ENCODE assay signal across 1 cellular context in the genomic region with DNA sequence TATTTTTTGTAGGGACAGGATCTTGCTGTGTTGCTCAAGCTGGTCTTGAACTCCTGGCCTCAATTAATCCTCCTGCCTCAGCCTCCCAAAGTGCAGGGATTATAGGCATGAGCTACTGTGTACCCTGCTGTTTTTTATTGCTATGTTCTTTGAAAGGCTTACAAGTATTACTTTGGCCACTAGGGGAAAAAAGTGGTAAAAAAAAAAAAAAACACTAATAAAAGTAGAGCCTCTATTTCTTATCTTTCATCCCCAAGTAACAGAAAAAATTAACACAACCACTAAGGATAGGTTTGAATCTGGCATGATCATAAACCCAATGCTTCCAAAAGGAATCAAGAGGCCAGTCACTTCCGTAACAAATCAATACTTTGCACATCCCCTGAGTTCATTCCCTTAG.
TF ChIP-seq lines count a peak whose summit lies in the region.

No MANE protein-coding gene starts in this region.

TF ChIP-seq in A549, 52 proteins besides CTCF, POLR2A, EP300 and RAD21 (continued from another document):
- TF ChIP-seq MAZ (IDR thresholded peaks at IDR 0.05; ENCODE audit: borderline replicate concordance, low read depth, low read length) = no peak
- TF ChIP-seq ZC3H11A (IDR thresholded peaks at IDR 0.05) = no peak
- TF ChIP-seq GATA3 (IDR thresholded peaks at IDR 0.05; ENCODE audit: borderline replicate concordance) = no peak
- no peak for TF ChIP-seq KDM1A (IDR thresholded peaks at IDR 0.05; ENCODE audit: low read depth)
- no peak for TF ChIP-seq SMC3 (IDR thresholded peaks at IDR 0.05)
- no peak for TF ChIP-seq POLR2AphosphoS2 (conservative IDR thresholded peaks at IDR 0.05; ENCODE audit: low read length)
- no peak for TF ChIP-seq FOSL2 (IDR thresholded peaks at IDR 0.05)
- no peak for TF ChIP-seq FOSL2 (CRISPR knock-in tag; IDR thresholded peaks at IDR 0.05)
